12 cellular contexts compared by ENCODE assay signal in the genomic region with DNA sequence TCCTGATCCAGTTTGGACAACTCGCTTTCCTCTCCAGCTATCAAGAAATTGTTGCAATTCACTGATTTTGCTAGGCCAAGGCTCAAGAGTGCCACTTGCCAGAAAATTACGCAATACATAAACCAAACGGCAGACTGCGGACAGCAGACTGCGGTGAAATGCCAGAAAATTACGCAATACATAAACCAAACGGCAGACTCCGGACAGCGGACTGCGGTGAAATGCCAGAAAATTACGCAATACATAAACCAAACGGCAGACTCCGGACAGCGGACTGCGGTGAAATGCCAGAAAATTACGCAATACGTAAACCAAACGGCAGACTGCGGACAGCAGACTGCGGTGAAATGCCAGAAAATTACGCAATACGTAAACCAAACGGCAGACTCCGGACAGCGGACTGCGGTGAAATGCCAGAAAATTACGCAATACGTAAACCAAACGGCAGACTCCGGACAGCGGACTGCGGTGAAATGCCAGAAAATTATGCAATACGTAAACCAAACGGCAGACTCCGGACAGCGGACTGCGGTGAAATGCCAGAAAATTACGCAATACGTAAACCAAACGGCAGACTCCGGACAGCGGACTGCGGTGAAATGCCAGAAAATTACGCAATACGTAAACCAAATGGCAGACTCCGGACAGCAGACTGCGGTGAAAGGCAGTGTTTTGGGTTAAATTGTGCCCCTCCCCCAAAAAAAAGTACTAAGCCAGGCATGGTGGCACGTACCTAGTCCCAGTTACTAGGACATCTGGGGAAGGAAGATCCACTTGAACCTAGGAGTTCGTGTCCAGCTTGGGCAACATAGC. TPM values are rescaled to one million over a fixed set of nuclear protein-coding genes. Genes with fewer than 3 reads are reported as not detected.
"Had no signal": no experiment of that assay in that cellular context is flagged by ENCODE, and none has a peak within 500 bp of the region (broad histone marks: within the 10 kb centered on the region; RNA-seq: fewer than 3 reads in every experiment).

No MANE protein-coding gene starts in this region.

RNA-seq across cellular contexts. Expression of a gene that starts 11.4 kb away (rescaled TPM):
- total RNA-seq: activated CD4-positive, alpha-beta T cell treated with anti-CD3 and anti-CD28 coated beads, Interleukin-2, amount 10 ng/mL, durations not matched to agents 24 days and 14 days; activated CD8-positive, alpha-beta T cell treated with anti-CD3 and anti-CD28 coated beads, Interleukin-2, amount 10 ng/mL, durations not matched to agents 7 days and 5 days; endothelial cell of umbilical vein; glomerular endothelial cell; hepatocyte; mammary epithelial cell; osteocyte; sigmoid colon; T-helper 2 cell treated with Interferon-gamma antibody and Interleukin-4, amounts not matched to agents 100 ng/mL and 5 ng/mL, for 36 hours; ureter had no signal
- polyA plus RNA-seq: fibroblast of lung, hepatocyte, keratinocyte, mammary epithelial cell had no signal
